ENCODE assay signal across 37 cellular contexts in the genomic region with DNA sequence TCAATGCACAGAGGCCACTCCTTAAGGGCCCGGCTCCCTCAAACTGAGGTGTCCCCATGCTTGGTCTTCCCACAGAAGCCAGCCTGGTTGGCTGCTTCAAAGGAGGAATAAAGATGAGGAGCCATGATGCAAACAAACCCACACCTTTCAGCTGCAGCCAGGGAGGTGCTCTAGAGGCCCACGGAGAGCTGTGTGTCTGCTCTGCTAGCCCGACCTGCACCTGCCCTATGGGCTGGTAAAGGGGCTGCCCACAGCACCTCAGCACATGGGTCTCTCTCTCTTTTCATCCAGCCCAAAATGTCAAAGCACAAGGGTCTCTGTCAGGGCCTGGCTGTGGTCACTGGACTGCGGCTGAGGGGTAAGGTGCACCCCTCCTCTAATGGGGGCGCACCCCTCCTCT. TPM values are rescaled to one million over a fixed set of nuclear protein-coding genes. Genes with fewer than 3 reads are reported as not detected.
A peak's percentile ranks its signal among the peaks of the same experiment; 100 is the strongest.
DNase-seq lines count a peak whose midpoint lies in the region; ATAC-seq and TF ChIP-seq lines count a peak whose summit lies in the region.
"Had no signal": no experiment of that assay in that cellular context is flagged by ENCODE, and none has a peak within 500 bp of the region (broad histone marks: within the 10 kb centered on the region; RNA-seq: fewer than 3 reads in every experiment).

No MANE protein-coding gene starts in this region.

- ATAC-seq in WTC11 (peak; percentile 53), GM21529 (IDR thresholded peaks at IDR 0.05; ENCODE audit: unreplicated experiment) (no peak)
- ATAC-seq: activated CD4-positive, CD25-positive, alpha-beta regulatory T cell treated with anti-CD3 and anti-CD28 coated beads, Interleukin-2, amount 50 U/mL, for 24 hours; esophagus mucosa; K562; T-cell had no signal

- H3K27me3 ChIP-seq in BLaER1 (no peaks in the 10 kb centered on the region), H7 (ENCODE audit: control insufficient read depth, insufficient read depth, low read length) (no peaks in the 10 kb centered on the region)
- H3K27me3 ChIP-seq: brain microvascular endothelial cell, neutrophil, SJSA1, tibial artery had no signal

- DNase-seq in H7 (peak; percentile 42), WTC11 (ENCODE audit: low spot score) (no peak), osteocyte (ENCODE audit: extremely low spot score, unreplicated experiment) (no peak), T-helper 1 cell (no peak)
- DNase-seq: activated CD4-positive, alpha-beta T cell treated with anti-CD3 and anti-CD28 coated beads, Interleukin-2, amount 50 U/mL, for 4 hours; activated T-cell treated with anti-CD3 and anti-CD28 coated beads, Interleukin-2, amount 50 U/mL, for 48 hours; brain microvascular endothelial cell; cerebellar nuclear complex; COR-L47; dermis blood vessel endothelial cell; DMS53; foreskin fibroblast; head of caudate nucleus; islet precursor cell; left ventricle myocardium inferior; NCI-H1092; NCI-H2029; NCI-H345; NCI-H774; stimulated activated CD4-positive, alpha-beta T cell treated with anti-CD3 and anti-CD28 coated beads, Interleukin-4, amount 100 ng/mL, for 4 hours; T-cell; tibial artery had no signal

- no peaks in the 10 kb centered on the region for H3K9me3 Mint-ChIP-seq in WTC11
- no peaks in the 10 kb centered on the region for H3K9me3 Mint-ChIP-seq in osteocyte (ENCODE audit: unreplicated experiment)
- H3K9me3 Mint-ChIP-seq: T-cell had no signal

- H4K20me1 ChIP-seq in BLaER1 = no peaks in the 10 kb centered on the region

- TF ChIP-seq CTCF in WTC11 (IDR thresholded peaks at IDR 0.05) = no peak
- no peak for TF ChIP-seq CTCF in osteocyte (IDR thresholded peaks at IDR 0.05)

- H3K4me3 Mint-ChIP-seq in WTC11 (no peak overlapping the region), osteocyte (ENCODE audit: unreplicated experiment) (no peak overlapping the region)
- H3K4me3 Mint-ChIP-seq: T-cell had no signal

- H3K36me3 ChIP-seq in BLaER1 (peaks cover 15% of the 10 kb centered on the region; the same call in 1 of the 2 replicates), H7 (replicated peaks; ENCODE audit: control insufficient read depth, insufficient read depth, low read length) (no peaks in the 10 kb centered on the region; the same call in none of the 2 replicates), mesodermal cell (ENCODE audit: control insufficient read depth, insufficient read depth, low read length) (no peaks in the 10 kb centered on the region)
- H3K36me3 ChIP-seq: brain microvascular endothelial cell, left ventricle myocardium inferior, neutrophil, SJSA1, tibial artery had no signal

- H3K4me3 ChIP-seq in BLaER1 (no peak overlapping the region), H7 (ENCODE audit: insufficient read depth, low read depth, low read length) (no peak overlapping the region), mesodermal cell (ENCODE audit: extremely low read depth, insufficient read depth, low read length, poor library complexity, severe bottlenecking) (no peak overlapping the region)
- H3K4me3 ChIP-seq: K562, left ventricle myocardium inferior, SJSA1, tibial artery had no signal

- H3K36me3 Mint-ChIP-seq in WTC11 (peaks cover 6% of the 10 kb centered on the region; the same call in 1 of the 2 replicates), osteocyte (ENCODE audit: unreplicated experiment) (no peaks in the 10 kb centered on the region)

- H3K27ac Mint-ChIP-seq in WTC11 (no peak overlapping the region), osteocyte (ENCODE audit: unreplicated experiment) (no peak overlapping the region)
- H3K27ac Mint-ChIP-seq: progenitor cell of endocrine pancreas, T-cell had no signal

- POLR2A ChIA-PET in WTC11 (lab: Charles Lee) = no interaction called here

- H3K27me3 Mint-ChIP-seq in WTC11 (ENCODE audit: low read depth) (no peaks in the 10 kb centered on the region), osteocyte (ENCODE audit: unreplicated experiment) (no peaks in the 10 kb centered on the region)
- H3K27me3 Mint-ChIP-seq: progenitor cell of endocrine pancreas, T-cell had no signal

- CTCF ChIA-PET in WTC11 (lab: Charles Lee) = interaction anchor here (0.7 to 2.4 kb wide), 4 partner anchors 11 to 232 kb away, joined by 3 to 9 read pairs (median 8); no protein-coding TSS in a partner anchor

- H3K9me3 ChIP-seq in BLaER1 (no peaks in the 10 kb centered on the region), mesodermal cell (ENCODE audit: control insufficient read depth, low read length) (no peaks in the 10 kb centered on the region)
- H3K9me3 ChIP-seq: left ventricle myocardium inferior, neutrophil, SJSA1, tibial artery had no signal

- H3K4me2 ChIP-seq in BLaER1 = peak overlapping the region; percentile 61

- H3K9ac ChIP-seq in BLaER1 = no peak overlapping the region

- H3K27ac ChIP-seq in BLaER1 = 0 out of 2 replicates have a peak overlapping the region, but pooled peaks have one; percentile 18
- peak overlapping the region; percentile 66 for H3K27ac ChIP-seq in mesodermal cell (ENCODE audit: low read depth, low read length, severe bottlenecking)
- H3K27ac ChIP-seq: brain microvascular endothelial cell, C4-2B, left ventricle myocardium inferior, neutrophil, tibial artery had no signal

- peaks cover 18% of the 10 kb centered on the region for H3K4me1 Mint-ChIP-seq in WTC11
- peaks cover 23% of the 10 kb centered on the region for H3K4me1 Mint-ChIP-seq in osteocyte (ENCODE audit: unreplicated experiment)
- H3K4me1 Mint-ChIP-seq: T-cell had no signal

- 76 to 83% methylated on average over 2 to 3 of the region's 5 CpGs for WGBS in mesodermal cell (ENCODE audit: insufficient coverage in 2 of 2), 2 experiments

- H3K4me1 ChIP-seq in BLaER1 (peaks cover 44% of the 10 kb centered on the region), mesodermal cell (ENCODE audit: control insufficient read depth, insufficient read depth, low read length, poor library complexity, severe bottlenecking) (peaks cover 21% of the 10 kb centered on the region)
- H3K4me1 ChIP-seq: tibial artery had no signal

TF ChIP-seq in WTC11, 78 proteins besides CTCF, POLR2A, EP300 and RAD21:
- TF ChIP-seq FOXP1 (CRISPR knock-in tag; IDR thresholded peaks at IDR 0.05; ENCODE audit: borderline replicate concordance) = no peak
- TF ChIP-seq, protein P1, sequence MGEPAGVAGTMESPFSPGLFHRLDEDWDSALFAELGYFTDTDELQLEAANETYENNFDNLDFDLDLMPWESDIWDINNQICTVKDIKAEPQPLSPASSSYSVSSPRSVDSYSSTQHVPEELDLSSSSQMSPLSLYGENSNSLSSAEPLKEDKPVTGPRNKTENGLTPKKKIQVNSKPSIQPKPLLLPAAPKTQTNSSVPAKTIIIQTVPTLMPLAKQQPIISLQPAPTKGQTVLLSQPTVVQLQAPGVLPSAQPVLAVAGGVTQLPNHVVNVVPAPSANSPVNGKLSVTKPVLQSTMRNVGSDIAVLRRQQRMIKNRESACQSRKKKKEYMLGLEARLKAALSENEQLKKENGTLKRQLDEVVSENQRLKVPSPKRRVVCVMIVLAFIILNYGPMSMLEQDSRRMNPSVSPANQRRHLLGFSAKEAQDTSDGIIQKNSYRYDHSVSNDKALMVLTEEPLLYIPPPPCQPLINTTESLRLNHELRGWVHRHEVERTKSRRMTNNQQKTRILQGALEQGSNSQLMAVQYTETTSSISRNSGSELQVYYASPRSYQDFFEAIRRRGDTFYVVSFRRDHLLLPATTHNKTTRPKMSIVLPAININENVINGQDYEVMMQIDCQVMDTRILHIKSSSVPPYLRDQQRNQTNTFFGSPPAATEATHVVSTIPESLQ (CRISPR knock-in tag; IDR thresholded peaks at IDR 0.05) = no peak
- TF ChIP-seq MYBL2 (CRISPR knock-in tag; IDR thresholded peaks at IDR 0.05) = no peak
- TF ChIP-seq SOX15 (CRISPR knock-in tag; IDR thresholded peaks at IDR 0.05) = no peak
- TF ChIP-seq EMX1 (CRISPR knock-in tag; IDR thresholded peaks at IDR 0.05) = no peak
- TF ChIP-seq, protein P2, sequence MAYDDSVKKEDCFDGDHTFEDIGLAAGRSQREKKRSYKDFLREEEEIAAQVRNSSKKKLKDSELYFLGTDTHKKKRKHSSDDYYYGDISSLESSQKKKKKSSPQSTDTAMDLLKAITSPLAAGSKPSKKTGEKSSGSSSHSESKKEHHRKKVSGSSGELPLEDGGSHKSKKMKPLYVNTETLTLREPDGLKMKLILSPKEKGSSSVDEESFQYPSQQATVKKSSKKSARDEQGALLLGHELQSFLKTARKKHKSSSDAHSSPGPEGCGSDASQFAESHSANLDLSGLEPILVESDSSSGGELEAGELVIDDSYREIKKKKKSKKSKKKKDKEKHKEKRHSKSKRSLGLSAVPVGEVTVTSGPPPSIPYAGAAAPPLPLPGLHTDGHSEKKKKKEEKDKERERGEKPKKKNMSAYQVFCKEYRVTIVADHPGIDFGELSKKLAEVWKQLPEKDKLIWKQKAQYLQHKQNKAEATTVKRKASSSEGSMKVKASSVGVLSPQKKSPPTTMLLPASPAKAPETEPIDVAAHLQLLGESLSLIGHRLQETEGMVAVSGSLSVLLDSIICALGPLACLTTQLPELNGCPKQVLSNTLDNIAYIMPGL (CRISPR knock-in tag; IDR thresholded peaks at IDR 0.05) = no peak

RNA-seq across cellular contexts. Expression of a gene that starts 35.7 kb away (rescaled TPM):
- 9.6 and 16.0 TPM in 2 replicates for total RNA-seq in H7 (2014; rRNA removed; shearing (Covaris generic))
- total RNA-seq in WTC11 (2021) (8.4 to 11.1 TPM (median 9.2 TPM) in 3 replicates), osteocyte (not detected in 2 replicates)
- polyA plus RNA-seq in mesodermal cell (2013, experiment 1 of 2) = 0.11 TPM
- polyA plus RNA-seq in mesodermal cell (2013, experiment 2 of 2) = 0.10 TPM
- total RNA-seq: esophagus mucosa, HT-29, K562, M059J, mesenteric fat pad, myocyte, progenitor cell of endocrine pancreas, RPMI7951, SJSA1 had no signal
